In genomic region chrX:81957900-81958545, GRCh38 we compare ENCODE assay signal across 8 cellular contexts.
DNase-seq lines count a peak whose midpoint lies in the region; ATAC-seq and TF ChIP-seq lines count a peak whose summit lies in the region.

No MANE protein-coding gene starts in this region.

- H3F3A ChIP-seq in neural cell (ENCODE audit: insufficient read depth, low read length, poor library complexity, severe bottlenecking), result no peaks in the 10 kb centered on the region

- no peaks in the 10 kb centered on the region for H3K79me2 ChIP-seq in neural cell (replicated peaks; ENCODE audit: insufficient read depth, low read length)

- H4K20me1 ChIP-seq in neural cell (ENCODE audit: insufficient read depth), result no peaks in the 10 kb centered on the region

- no peak overlapping the region for H3K4me3 ChIP-seq in neural cell (ENCODE audit: low read length)

- TF ChIP-seq EP300 in neural cell (conservative IDR thresholded peaks at IDR 0.05; ENCODE audit: poor library complexity, severe bottlenecking), result no peak

- ATAC-seq in HG03432 (IDR thresholded peaks at IDR 0.05; ENCODE audit: unreplicated experiment), result peak; percentile 72
- no peak for ATAC-seq in HG03442 (IDR thresholded peaks at IDR 0.05; ENCODE audit: unreplicated experiment)

- TF ChIP-seq RAD21 in neural cell (conservative IDR thresholded peaks at IDR 0.05), result peak; percentile 80

- no peaks in the 10 kb centered on the region for H3K27me3 ChIP-seq in neural cell (ENCODE audit: insufficient read depth, low read depth, low read length)

- H2AFZ ChIP-seq in neural cell (ENCODE audit: low read depth, low read length), result no peak overlapping the region

- no peak overlapping the region for H3K27ac ChIP-seq in neural cell (ENCODE audit: low read length)

- H3K36me3 ChIP-seq in neural cell (ENCODE audit: insufficient read depth, low read length), result no peaks in the 10 kb centered on the region

- peak; percentile 50 to 58 for DNase-seq in NCI-H2081 (lab: John Stamatoyannopoulos, UW)
- no peak for DNase-seq in NCI-H2081 treated with DMSO at 0.1 percent for 48 hours (lab: John Stamatoyannopoulos, UW)
- peak; percentile 41 for DNase-seq in SW480 (ENCODE audit: low spot score)
- DNase-seq in NCI-H187 (lab: John Stamatoyannopoulos, UW), result no peak
- DNase-seq in activated T-cell treated with anti-CD3 and anti-CD28 coated beads for 4 hours, result no peak

- TF ChIP-seq CTCF in neural cell (IDR thresholded peaks at IDR 0.05; ENCODE audit: poor library complexity, severe bottlenecking), result peak; percentile 70

- no peaks in the 10 kb centered on the region for H3K9me3 ChIP-seq in neural cell (ENCODE audit: low read length)

- H3K9ac ChIP-seq in neural cell (ENCODE audit: low read length), result no peak overlapping the region

- no peaks in the 10 kb centered on the region for H3K9me2 ChIP-seq in neural cell (ENCODE audit: insufficient read depth, low read length)

- no peak overlapping the region for H3K4me2 ChIP-seq in neural cell (ENCODE audit: low read length)

TF ChIP-seq in neural cell, 6 proteins besides CTCF, POLR2A, EP300 and RAD21:
- TF ChIP-seq TAF1 (IDR thresholded peaks at IDR 0.05; ENCODE audit: low read depth) (no peak), POLR2AphosphoS5 (IDR thresholded peaks at IDR 0.05) (no peak), SMC3 (conservative IDR thresholded peaks at IDR 0.05; ENCODE audit: poor library complexity) (peak; percentile 76)

Comparison
In these comparisons a context has a peak if more than half of its experiments do, and no peak if none do; other contexts are left out.
1. DNase-seq: peak in NCI-H2081 (2 of 2) and SW480 (single experiment); none in NCI-H2081 treated with DMSO at 0.1 percent for 48 hours (single experiment), NCI-H187 (0 of 2) and activated T-cell treated with anti-CD3 and anti-CD28 coated beads for 4 hours (single experiment).